10 cellular contexts compared by ENCODE assay signal in genomic region chr20:41140226-41141133, GRCh38. TPM values are rescaled to one million over a fixed set of nuclear protein-coding genes. Genes with fewer than 3 reads are reported as not detected.
DNase-seq lines count a peak whose midpoint lies in the region; ATAC-seq and TF ChIP-seq lines count a peak whose summit lies in the region.
"Had no signal": no experiment of that assay in that cellular context is flagged by ENCODE, and none has a peak within 500 bp of the region (broad histone marks: within the 10 kb centered on the region; RNA-seq: fewer than 3 reads in every experiment).

No MANE protein-coding gene starts in this region.

- H3K36me3 ChIP-seq in lung (ENCODE audit: control insufficient read depth in 2 of 2, insufficient read depth in 2 of 2, low read length in 2 of 2) (no peaks in the 10 kb centered on the region), thoracic aorta (no peaks in the 10 kb centered on the region)

- H3K27ac ChIP-seq in angular gyrus (ENCODE audit: low read depth, low read length) = peak overlapping the region; percentile 49
- H3K27ac ChIP-seq in lung (ENCODE audit: low read depth in 1 of 2, low read length in 1 of 2) = peak overlapping the region; percentile 73 to 88
- peak overlapping the region; percentile 44 to 94 for H3K27ac ChIP-seq in thoracic aorta

- H3K9me3 ChIP-seq in lung (ENCODE audit: control insufficient read depth in 2 of 2, insufficient read depth in 1 of 2, low read length in 1 of 2) (no peaks in the 10 kb centered on the region), thoracic aorta (no peaks in the 10 kb centered on the region)

- CTCF ChIA-PET in activated CD8-positive, alpha-beta memory T cell treated with anti-CD3 and anti-CD28 coated beads, Interleukin-2, amount 10 ng/mL, durations not matched to agents 7 days and 5 days (lab: Charles Lee) = interaction anchor here (2.7 to 11.0 kb wide), 2 partner anchors 17 to 32 kb away, joined by 19 to 152 read pairs; no protein-coding TSS in a partner anchor

- H3K4me3 ChIP-seq in lung (no peak overlapping the region), thoracic aorta (peak overlapping the region; percentile 8)

- 57 to 83% methylated on average over 10 of the region's 10 CpGs for WGBS in lung, 2 donors

- H3K36me3 Mint-ChIP-seq in activated CD8-positive, alpha-beta memory T cell treated with anti-CD3 and anti-CD28 coated beads, Interleukin-2, amount 10 ng/mL, durations not matched to agents 7 days and 5 days = peaks cover 32% of the 10 kb centered on the region

- peak overlapping the region; percentile 91 for H3K4me3 Mint-ChIP-seq in activated CD8-positive, alpha-beta memory T cell treated with anti-CD3 and anti-CD28 coated beads, Interleukin-2, amount 10 ng/mL, durations not matched to agents 7 days and 5 days
- H3K4me3 Mint-ChIP-seq: dendritic cell treated with granulocyte-macrophage colony-stimulating factor and Interleukin-4, amounts not matched to agents 40 ng/mL and 50 ng/mL, for 4 days had no signal

- H3K27me3 ChIP-seq in lung (ENCODE audit: control insufficient read depth, insufficient read depth) (no peaks in the 10 kb centered on the region), thoracic aorta (replicated peaks; ENCODE audit: insufficient read depth) (no peaks in the 10 kb centered on the region)

- H3K4me1 Mint-ChIP-seq in activated CD8-positive, alpha-beta memory T cell treated with anti-CD3 and anti-CD28 coated beads, Interleukin-2, amount 10 ng/mL, durations not matched to agents 7 days and 5 days = peaks cover 73% of the 10 kb centered on the region

- peaks cover 12 to 49% of the 10 kb centered on the region in 2 donors for H3K4me1 ChIP-seq in lung (ENCODE audit: control insufficient read depth in 2 of 2, insufficient read depth in 2 of 2, low read length in 2 of 2)
- peaks cover 7 to 55% of the 10 kb centered on the region in 2 donors for H3K4me1 ChIP-seq in thoracic aorta (ENCODE audit: control insufficient read depth in 1 of 2, low read depth in 2 of 2)

- no peaks in the 10 kb centered on the region for H3K9me3 Mint-ChIP-seq in activated CD8-positive, alpha-beta memory T cell treated with anti-CD3 and anti-CD28 coated beads, Interleukin-2, amount 10 ng/mL, durations not matched to agents 7 days and 5 days (ENCODE audit: low read depth)
- H3K9me3 Mint-ChIP-seq: dendritic cell treated with granulocyte-macrophage colony-stimulating factor and Interleukin-4, amounts not matched to agents 40 ng/mL and 50 ng/mL, for 4 days had no signal

- no peak for TF ChIP-seq CTCF in lung (IDR thresholded peaks at IDR 0.05; ENCODE audit: control extremely low read depth, extremely low read depth)
- no peak for TF ChIP-seq CTCF in thoracic aorta (IDR thresholded peaks at IDR 0.05)

- no peak for ATAC-seq in activated CD8-positive, alpha-beta memory T cell treated with anti-CD3 and anti-CD28 coated beads, Interleukin-2, amount 10 ng/mL, durations not matched to agents 7 days and 5 days
- ATAC-seq in lung (ENCODE audit: insufficient read depth, low FRiP score) (no peak), thoracic aorta (ENCODE audit: insufficient number of reproducible peaks, low FRiP score, low read depth) (no peak), HG03457 (IDR thresholded peaks at IDR 0.05; ENCODE audit: unreplicated experiment) (no peak)

- DNase-seq in activated CD8-positive, alpha-beta memory T cell treated with anti-CD3 and anti-CD28 coated beads, Interleukin-2, amount 10 ng/mL, durations not matched to agents 7 days and 5 days = no peak
- no peak for DNase-seq in activated CD8-positive, alpha-beta memory T cell treated with anti-CD3 and anti-CD28 coated beads, Interleukin-2, amount 50 U/mL, for 48 hours
- DNase-seq in lung (ENCODE audit: low spot score) (no peak), thoracic aorta (ENCODE audit: low spot score) (no peak), CD1c-positive myeloid dendritic cell (ENCODE audit: extremely low spot score) (no peak)
- DNase-seq in stimulated activated CD8-positive, alpha-beta memory T cell treated with anti-CD3 and anti-CD28 coated beads, Interleukin-4, amount 100 ng/mL, for 48 hours = no peak
- DNase-seq: NCI-H187 treated with DMSO at 0.1 percent for 48 hours had no signal

- H3K27me3 Mint-ChIP-seq in activated CD8-positive, alpha-beta memory T cell treated with anti-CD3 and anti-CD28 coated beads, Interleukin-2, amount 10 ng/mL, durations not matched to agents 7 days and 5 days = no peaks in the 10 kb centered on the region

- peak overlapping the region; percentile 90 for H3K27ac Mint-ChIP-seq in activated CD8-positive, alpha-beta memory T cell treated with anti-CD3 and anti-CD28 coated beads, Interleukin-2, amount 10 ng/mL, durations not matched to agents 7 days and 5 days
- H3K27ac Mint-ChIP-seq: dendritic cell treated with granulocyte-macrophage colony-stimulating factor and Interleukin-4, amounts not matched to agents 40 ng/mL and 50 ng/mL, for 4 days had no signal

RNA-seq across cellular contexts. Expression of gene PLCG1, which starts 3.1 kb away (rescaled TPM):
- total RNA-seq in activated CD8-positive, alpha-beta memory T cell treated with anti-CD3 and anti-CD28 coated beads, Interleukin-2, amount 10 ng/mL, durations not matched to agents 7 days and 5 days = 100 to 1,000 TPM; 201 to 337 TPM
- total RNA-seq in lung (100 to 1,000 TPM in 1 of 2 donors, 10 to 100 TPM in 1; 89.7 to 154 TPM), thoracic aorta (100 to 1,000 TPM; 185 to 255 TPM)
- polyA plus RNA-seq in lung = 10 to 100 TPM; 29.6 to 44.5 TPM
